8 cellular contexts compared by ENCODE assay signal in the genomic region with DNA sequence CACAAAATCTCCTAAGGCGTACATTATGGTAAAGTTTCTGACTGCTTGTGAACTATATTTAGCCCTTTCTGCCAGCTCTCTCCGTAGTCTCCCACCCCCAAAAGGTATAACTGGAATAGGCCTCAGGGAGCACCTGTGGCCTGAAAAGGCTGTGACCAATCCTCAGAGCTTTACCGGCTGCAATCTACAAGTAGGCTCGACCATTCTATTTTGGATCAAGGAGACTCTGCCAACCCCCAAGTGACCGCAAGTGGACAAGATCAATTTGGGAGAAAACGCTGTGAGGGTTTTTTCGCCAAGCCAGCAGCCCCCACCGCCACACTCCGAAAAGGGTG. TPM values are rescaled to one million over a fixed set of nuclear protein-coding genes. Genes with fewer than 3 reads are reported as not detected.
A peak's percentile ranks its signal among the peaks of the same experiment; 100 is the strongest.
DNase-seq lines count a peak whose midpoint lies in the region; ATAC-seq, FAIRE-seq and TF ChIP-seq lines count a peak whose summit lies in the region.

No MANE protein-coding gene starts in this region.

- H3K4me3 ChIP-seq in AG10803 (ENCODE audit: low read length) (peak overlapping the region; percentile 92), mesodermal cell (ENCODE audit: extremely low read depth, insufficient read depth, low read length, poor library complexity, severe bottlenecking) (peak overlapping the region; percentile 89)
- H3K4me3 ChIP-seq in Jurkat, Clone E6-1 (ENCODE audit: low read length): peak overlapping the region; percentile 73

- H3K4me1 ChIP-seq in mesodermal cell (ENCODE audit: control insufficient read depth, insufficient read depth, low read length, poor library complexity, severe bottlenecking): peaks cover 17% of the 10 kb centered on the region

- 1 to 8% methylated on average over 7 to 8 of the region's 9 CpGs for WGBS in mesodermal cell (ENCODE audit: insufficient coverage in 2 of 2), 2 experiments

- H3K36me3 ChIP-seq in mesodermal cell (ENCODE audit: control insufficient read depth, insufficient read depth, low read length): peaks cover 9% of the 10 kb centered on the region

- no peak for TF ChIP-seq CTCF in AG10803 (conservative IDR thresholded peaks at IDR 0.05; ENCODE audit: low read length)

- H3K27ac ChIP-seq in caudate nucleus (ENCODE audit: low read depth, low read length): peak overlapping the region; percentile 73
- H3K27ac ChIP-seq in mesodermal cell (ENCODE audit: low read depth, low read length, severe bottlenecking): no peak overlapping the region

- no peak for DNase-seq in AG10803 (ENCODE audit: low read depth)
- DNase-seq in Jurkat, Clone E6-1 (ENCODE audit: low read depth, low spot score): no peak
- peak in 5 of 61 donors; percentile 9 to 41 (median 36) for DNase-seq in caudate nucleus (lab: John Stamatoyannopoulos, UW)
- no peak for DNase-seq in NCI-H146 treated with DMSO at 0.1 percent for 48 hours (lab: John Stamatoyannopoulos, UW; ENCODE audit: unreplicated experiment)
- no peak for DNase-seq in urothelium cell line (ENCODE audit: low spot score)
- no peak for DNase-seq in NCI-H524 (lab: John Stamatoyannopoulos, UW)

- no peak for FAIRE-seq in urothelium cell line (lab: Jason Lieb, UNC)

- H3K9me3 ChIP-seq in mesodermal cell (ENCODE audit: control insufficient read depth, low read length): no peaks in the 10 kb centered on the region

- ATAC-seq in GM21515 (IDR thresholded peaks at IDR 0.05; ENCODE audit: unreplicated experiment): no peak

RNA-seq across cellular contexts. Expression of gene PPTC7, which starts 1.2 kb away (rescaled TPM):
- 18.7 TPM for polyA plus RNA-seq in Jurkat, Clone E6-1 (2012; ENCODE audit: insufficient read depth, insufficient read length)
- 11.6 TPM for polyA plus RNA-seq in mesodermal cell (2013, experiment 1 of 2)
- 10.8 TPM for polyA plus RNA-seq in mesodermal cell (2013, experiment 2 of 2)

RNA-seq across cellular contexts. Expression of gene TCTN1, which starts 32.0 kb away (rescaled TPM):
- 11.7 TPM for polyA plus RNA-seq in Jurkat, Clone E6-1 (2012; ENCODE audit: insufficient read depth, insufficient read length)
- polyA plus RNA-seq in mesodermal cell (2013, experiment 1 of 2): 27.9 TPM
- 36.7 TPM for polyA plus RNA-seq in mesodermal cell (2013, experiment 2 of 2)
